In genomic region chr15:38540516-38540915, GRCh38 we compare ENCODE assay signal across 18 cellular contexts. TPM values are rescaled to one million over a fixed set of nuclear protein-coding genes. Genes with fewer than 3 reads are reported as not detected.
A peak's percentile ranks its signal among the peaks of the same experiment; 100 is the strongest.
DNase-seq lines count a peak whose midpoint lies in the region; ATAC-seq lines count a peak whose summit lies in the region.
"Had no signal": no experiment of that assay in that cellular context is flagged by ENCODE, and none has a peak within 500 bp of the region (broad histone marks: within the 10 kb centered on the region; RNA-seq: fewer than 3 reads in every experiment).

No MANE protein-coding gene starts in this region.

- H3K27me3 Mint-ChIP-seq in activated CD4-positive, alpha-beta T cell treated with anti-CD3 and anti-CD28 coated beads, Interleukin-2, amount 10 ng/mL, durations not matched to agents 7 days and 5 days, result no peaks in the 10 kb centered on the region
- H3K27me3 Mint-ChIP-seq in naive thymus-derived CD8-positive, alpha-beta T cell, result no peaks in the 10 kb centered on the region

- peak in 1 of 2 donors; percentile 33 for ATAC-seq in activated naive CD4-positive, alpha-beta T cell treated with anti-CD3 and anti-CD28 coated beads, Interleukin-2, amount 50 U/mL, for 72 hours
- ATAC-seq in naive thymus-derived CD8-positive, alpha-beta T cell, result no peak
- no peak for ATAC-seq in HG03442 (IDR thresholded peaks at IDR 0.05; ENCODE audit: unreplicated experiment)
- ATAC-seq in HG03135 (IDR thresholded peaks at IDR 0.05; ENCODE audit: unreplicated experiment), result no peak
- no peak for ATAC-seq in GM21367 (IDR thresholded peaks at IDR 0.05; ENCODE audit: unreplicated experiment)
- ATAC-seq: right cardiac atrium had no signal

- peak overlapping the region; percentile 22 for H3K27ac Mint-ChIP-seq in activated CD4-positive, alpha-beta T cell treated with anti-CD3 and anti-CD28 coated beads, Interleukin-2, amount 10 ng/mL, durations not matched to agents 7 days and 5 days
- H3K27ac Mint-ChIP-seq in activated naive CD4-positive, alpha-beta T cell treated with anti-CD3 and anti-CD28 coated beads, Interleukin-2, amount 50 U/mL, for 72 hours, result peak overlapping the region; percentile 25 to 57
- peak overlapping the region; percentile 22 to 93 (median 72) for H3K27ac Mint-ChIP-seq in naive thymus-derived CD8-positive, alpha-beta T cell

- H3K4me3 Mint-ChIP-seq in activated CD4-positive, alpha-beta T cell treated with anti-CD3 and anti-CD28 coated beads, Interleukin-2, amount 10 ng/mL, durations not matched to agents 7 days and 5 days, result no peak overlapping the region
- H3K4me3 Mint-ChIP-seq in naive thymus-derived CD8-positive, alpha-beta T cell, result peak overlapping the region in 6 of 10 donors; percentile 2 to 51 (median 23)

- DNase-seq in activated CD4-positive, alpha-beta T cell treated with anti-CD3 and anti-CD28 coated beads, Interleukin-2, amount 10 ng/mL, durations not matched to agents 7 days and 5 days, result no peak
- DNase-seq in activated CD4-positive, alpha-beta T cell treated with anti-CD3 and anti-CD28 coated beads for 1 hour, result no peak
- peak; percentile 49 for DNase-seq in G401 (ENCODE audit: low spot score)
- DNase-seq in activated naive CD4-positive, alpha-beta T cell treated with anti-CD3 and anti-CD28 coated beads, Interleukin-2, amount 50 U/mL, for 72 hours (ENCODE audit: low spot score in 2 of 2), result no peak
- DNase-seq in naive thymus-derived CD8-positive, alpha-beta T cell, result no peak
- DNase-seq: activated CD4-positive, alpha-beta T cell treated with anti-CD3 and anti-CD28 coated beads, Interleukin-2, amount 50 U/mL, for 4 hours; effector CD8-positive, alpha-beta T cell; esophagus squamous epithelium; mammary epithelial cell; NCI-H1436 treated with DMSO at 0.1 percent for 48 hours; NCI-H69; ovary; right cardiac atrium had no signal

- H3K9me3 Mint-ChIP-seq in activated CD4-positive, alpha-beta T cell treated with anti-CD3 and anti-CD28 coated beads, Interleukin-2, amount 10 ng/mL, durations not matched to agents 7 days and 5 days, result no peaks in the 10 kb centered on the region
- H3K9me3 Mint-ChIP-seq in activated naive CD4-positive, alpha-beta T cell treated with anti-CD3 and anti-CD28 coated beads, Interleukin-2, amount 50 U/mL, for 72 hours, result no peaks in the 10 kb centered on the region
- no peaks in the 10 kb centered on the region for H3K9me3 Mint-ChIP-seq in naive thymus-derived CD8-positive, alpha-beta T cell

- CTCF ChIA-PET in activated CD4-positive, alpha-beta T cell treated with anti-CD3 and anti-CD28 coated beads, Interleukin-2, amount 10 ng/mL, durations not matched to agents 7 days and 5 days (lab: Charles Lee), result interaction anchor here (0.8 to 2.0 kb wide), 4 partner anchors 20 to 147 kb away, joined by 3 to 8 read pairs (median 8); partner anchors contain the start of gene RASGRP1

- POLR2A ChIA-PET in activated CD4-positive, alpha-beta T cell treated with anti-CD3 and anti-CD28 coated beads, Interleukin-2, amount 10 ng/mL, durations not matched to agents 7 days and 5 days (lab: Charles Lee), result interaction anchor here (0.7 to 1.0 kb wide), 2 partner anchors 19 to 146 kb away, joined by 3 to 5 read pairs; no protein-coding TSS in a partner anchor
- POLR2A ChIA-PET in naive thymus-derived CD8-positive, alpha-beta T cell (lab: Charles Lee), result no interaction called here

- in situ Hi-C loops in G401 (cut with HindIII; ENCODE audit: low sequenced_read_pairs), result no loop called here

- peaks cover 82% of the 10 kb centered on the region for H3K36me3 Mint-ChIP-seq in activated CD4-positive, alpha-beta T cell treated with anti-CD3 and anti-CD28 coated beads, Interleukin-2, amount 10 ng/mL, durations not matched to agents 7 days and 5 days (ENCODE audit: low read depth)
- H3K36me3 Mint-ChIP-seq in activated naive CD4-positive, alpha-beta T cell treated with anti-CD3 and anti-CD28 coated beads, Interleukin-2, amount 50 U/mL, for 72 hours, result peaks cover 7 to 62% of the 10 kb centered on the region in 2 donors
- H3K36me3 Mint-ChIP-seq in naive thymus-derived CD8-positive, alpha-beta T cell, result peaks cover 0 to 55% (median 15%) of the 10 kb centered on the region in 3 donors

- peaks cover 90% of the 10 kb centered on the region for H3K4me1 Mint-ChIP-seq in activated CD4-positive, alpha-beta T cell treated with anti-CD3 and anti-CD28 coated beads, Interleukin-2, amount 10 ng/mL, durations not matched to agents 7 days and 5 days
- peaks cover 62 to 96% (median 95%) of the 10 kb centered on the region in 4 donors for H3K4me1 Mint-ChIP-seq in naive thymus-derived CD8-positive, alpha-beta T cell

RNA-seq across cellular contexts. Expression of gene RASGRP1, which starts 24.1 kb away (rescaled TPM):
- total RNA-seq in activated CD4-positive, alpha-beta T cell treated with anti-CD3 and anti-CD28 coated beads, Interleukin-2, amount 10 ng/mL, durations not matched to agents 7 days and 5 days, result 100 to 1,000 TPM; 185 to 204 TPM
- total RNA-seq in G401 (2014; rRNA removed; shearing (Covaris generic)), result not detected in 2 replicates
- 100 to 1,000 TPM in 1 of 2 donors, 10 to 100 TPM in 1; 61.2 to 102 TPM for total RNA-seq in activated naive CD4-positive, alpha-beta T cell treated with anti-CD3 and anti-CD28 coated beads, Interleukin-2, amount 50 U/mL, for 72 hours
- 10 to 100 TPM; 83.7 to 88.5 TPM for total RNA-seq in naive thymus-derived CD8-positive, alpha-beta T cell
- 10 to 100 TPM; 52.3 to 90.5 (median 73.4) TPM for polyA plus RNA-seq in naive thymus-derived CD8-positive, alpha-beta T cell
- total RNA-seq: A673, MCF 10A had no signal
- polyA plus RNA-seq: mammary epithelial cell had no signal

Comparison
In these comparisons a context has a peak if more than half of its experiments do, and no peak if none do; other contexts are left out.
1. H3K27ac Mint-ChIP-seq: peak in every context shown above with its lines; median percentile 72 in naive thymus-derived CD8-positive, alpha-beta T cell; 41 in activated naive CD4-positive, alpha-beta T cell treated with anti-CD3 and anti-CD28 coated beads, Interleukin-2, amount 50 U/mL, for 72 hours; 22 in activated CD4-positive, alpha-beta T cell treated with anti-CD3 and anti-CD28 coated beads, Interleukin-2, amount 10 ng/mL, durations not matched to agents 7 days and 5 days.
2. RNA of gene RASGRP1, which starts 24.1 kb away (total RNA-seq): 185 to 204 TPM in activated CD4-positive, alpha-beta T cell treated with anti-CD3 and anti-CD28 coated beads, Interleukin-2, amount 10 ng/mL, durations not matched to agents 7 days and 5 days, 61.2 to 102 TPM in activated naive CD4-positive, alpha-beta T cell treated with anti-CD3 and anti-CD28 coated beads, Interleukin-2, amount 50 U/mL, for 72 hours and 83.7 to 88.5 TPM in naive thymus-derived CD8-positive, alpha-beta T cell; not detected in G401; every median in the first group is over 10 times any median in the second.